In genomic region chr14:88792572-88793258, GRCh38 we compare ENCODE assay signal across 8 cellular contexts. TPM values are rescaled to one million over a fixed set of nuclear protein-coding genes. Genes with fewer than 3 reads are reported as not detected.
DNase-seq lines count a peak whose midpoint lies in the region; FAIRE-seq and TF ChIP-seq lines count a peak whose summit lies in the region.

Gene EML5, minus strand, starts transcription at chr14:88792953. Its CDS starts 450 bp downstream, at chr14:88792503.

- H3K27me3 ChIP-seq in GM23248 (replicated peaks; ENCODE audit: insufficient read depth) (peaks cover 26% of the 10 kb centered on the region), neutrophil (peaks cover 70% of the 10 kb centered on the region), subcutaneous abdominal adipose tissue (ENCODE audit: control insufficient read depth in 5 of 5, insufficient read depth in 4 of 5, low read length in 5 of 5) (no peaks in the 10 kb centered on the region)

- H4K20me1 ChIP-seq in GM23248 (ENCODE audit: insufficient read depth): no peaks in the 10 kb centered on the region

- no peaks in the 10 kb centered on the region for H3K9me2 ChIP-seq in GM23248 (ENCODE audit: insufficient read depth)

- H3K9ac ChIP-seq in GM23248: peak within 1 kb of the TSS; percentile 13; the same call in 1 of the 2 replicates
- peak within 1 kb of the TSS in 3 of 5 donors; percentile 41 to 84 (median 62) for H3K9ac ChIP-seq in subcutaneous abdominal adipose tissue (ENCODE audit: low read length in 5 of 5)

- peak within 1 kb of the TSS; percentile 62 for H3K4me2 ChIP-seq in GM23248 (ENCODE audit: unreplicated experiment)

- peak; percentile 70 for DNase-seq in EH (ENCODE audit: low read depth)
- peak; percentile 81 for DNase-seq in GM23248
- DNase-seq in Kasumi-1 (lab: John Stamatoyannopoulos, UW): peak; percentile 66 to 77
- peak; percentile 80 to 81 for DNase-seq in SHP77 (lab: John Stamatoyannopoulos, UW)
- peak; percentile 55 to 84 (median 60) for DNase-seq in activated naive CD4-positive, alpha-beta T cell (lab: John Stamatoyannopoulos, UW)
- DNase-seq in frontal cortex (ENCODE audit: low spot score in 2 of 2): peak; percentile 82 to 85

- TF ChIP-seq CTCF in neutrophil (IDR thresholded peaks at IDR 0.05): no peak

- H3K36me3 ChIP-seq in GM23248 (ENCODE audit: low read depth): no peaks in the 10 kb centered on the region
- H3K36me3 ChIP-seq in neutrophil: no peaks in the 10 kb centered on the region
- H3K36me3 ChIP-seq in subcutaneous abdominal adipose tissue (ENCODE audit: control insufficient read depth in 5 of 5, insufficient read depth in 5 of 5, low read length in 5 of 5): no peaks in the 10 kb centered on the region

- WGBS in GM23248 (ENCODE audit: low coverage in 1 of 2, low lambda C conversion rate in 2 of 2, missing lambda C conversion rate in 2 of 2), 2 experiments: 2 to 3% methylated on average over 69 to 70 of the region's 92 CpGs

- in situ Hi-C loops in GM23248 (cut with MboI): no loop called here

- H3K27ac ChIP-seq in GM23248: no peak within 1 kb of the TSS
- H3K27ac ChIP-seq in neutrophil: peak within 1 kb of the TSS; percentile 39
- H3K27ac ChIP-seq in subcutaneous abdominal adipose tissue (ENCODE audit: low read depth, low read length): no peak within 1 kb of the TSS

- no peak for FAIRE-seq in frontal cortex (lab: Jason Lieb, UNC)

- no peaks in the 10 kb centered on the region for H3F3A ChIP-seq in GM23248 (ENCODE audit: insufficient read depth)

- H3K79me2 ChIP-seq in GM23248 (ENCODE audit: insufficient read depth): no peaks in the 10 kb centered on the region

- no peaks in the 10 kb centered on the region for H3K4me1 ChIP-seq in GM23248 (ENCODE audit: insufficient read depth)
- peaks cover 12 to 13% of the 10 kb centered on the region in 2 experiments for H3K4me1 ChIP-seq in neutrophil (ENCODE audit: control insufficient read depth in 1 of 2, insufficient read depth in 1 of 2, low read depth in 1 of 2, low read length in 1 of 2)
- peaks cover 0 to 15% (median 13%) of the 10 kb centered on the region in 5 donors for H3K4me1 ChIP-seq in subcutaneous abdominal adipose tissue (ENCODE audit: control insufficient read depth in 5 of 5, insufficient read depth in 5 of 5, low read length in 5 of 5)

- H3K9me3 ChIP-seq in GM23248 (ENCODE audit: low read depth) (no peaks in the 10 kb centered on the region), neutrophil (no peaks in the 10 kb centered on the region), subcutaneous abdominal adipose tissue (ENCODE audit: control insufficient read depth in 5 of 5, low read length in 5 of 5) (no peaks in the 10 kb centered on the region)

- H3K4me3 ChIP-seq in GM23248 (peak within 1 kb of the TSS; percentile 69), neutrophil (ENCODE audit: low read depth in 1 of 2, low read length in 1 of 2) (peak within 1 kb of the TSS; percentile 66 to 68), subcutaneous abdominal adipose tissue (ENCODE audit: low read depth in 1 of 5, low read length in 5 of 5) (peak within 1 kb of the TSS; percentile 62 to 84 (median 76))

- peak within 1 kb of the TSS; percentile 75 for H2AFZ ChIP-seq in GM23248

RNA-seq across cellular contexts. Expression of gene EML5, which starts in this region (rescaled TPM):
- total RNA-seq in GM23248 (2014; rRNA removed; shearing (Covaris generic)): under 0.01 TPM in 1 of 2 replicates, not detected in the other
- 0.25 TPM in 1 of 2 replicates, not detected in the other for polyA plus RNA-seq in GM23248 (2016; fragmentation: Nextera tagmentation; extraction: Ambion mirVana)
- total RNA-seq in frontal cortex: 32.6 TPM

Comparison
In these comparisons a context has a peak if more than half of its experiments do, and no peak if none do; other contexts are left out.
1. RNA of gene EML5 (total RNA-seq): 32.6 TPM in frontal cortex (single experiment); under 0.01 TPM in GM23248; every median in the first group is over 10 times any median in the second.
2. Peak in DNase-seq, H3K4me3 ChIP-seq, H3K9ac ChIP-seq and H3K4me2 ChIP-seq in GM23248; RNA of the gene not detected or under 1 TPM.
3. Peak in every context shown above with its lines, with median percentiles within 50 percentile points of each other: DNase-seq and H3K4me3 ChIP-seq.